14 cellular contexts compared by ENCODE assay signal in genomic region chr2:85287721-85288120, GRCh38. TPM values are rescaled to one million over a fixed set of nuclear protein-coding genes. Genes with fewer than 3 reads are reported as not detected.
A peak's percentile ranks its signal among the peaks of the same experiment; 100 is the strongest.
DNase-seq lines count a peak whose midpoint lies in the region; ATAC-seq, FAIRE-seq and TF ChIP-seq lines count a peak whose summit lies in the region.
"Had no signal": no experiment of that assay in that cellular context is flagged by ENCODE, and none has a peak within 500 bp of the region (broad histone marks: within the 10 kb centered on the region; RNA-seq: fewer than 3 reads in every experiment).

No MANE protein-coding gene starts in this region.

- H3K4me3 ChIP-seq in HCT116 (replicated peaks in 1 of 2; ENCODE audit: low read depth in 1 of 2, low read length in 2 of 2) (no peak overlapping the region), astrocyte (ENCODE audit: insufficient read depth, low read depth, low read length) (no peak overlapping the region), gastrocnemius medialis (no peak overlapping the region)

- H3K9me3 Mint-ChIP-seq in astrocyte (ENCODE audit: unreplicated experiment) = no peaks in the 10 kb centered on the region

- in situ Hi-C loops in gastrocnemius medialis (cut with MboI; ENCODE audit: low sequenced_read_pairs in 4 of 4) = loop anchor here in 3 of 4 donors (5.0 to 25.0 kb wide), 4 partner anchors 163 to 800 kb away; no protein-coding TSS in a partner anchor

- H3K4me2 ChIP-seq in HCT116 (ENCODE audit: low read length) (0 out of 2 replicates have a peak overlapping the region, but pooled peaks have one; percentile 47), astrocyte (ENCODE audit: low read length) (peak overlapping the region; percentile 67)
- H3K4me2 ChIP-seq: SK-N-SH had no signal

- no peaks in the 10 kb centered on the region for H3K9me3 ChIP-seq in HCT116 (ENCODE audit: control insufficient read depth in 1 of 2, insufficient read depth in 1 of 2, low read depth in 1 of 2, low read length in 2 of 2)
- H3K9me3 ChIP-seq in astrocyte (ENCODE audit: insufficient read depth, low read depth, low read length) = no peaks in the 10 kb centered on the region
- H3K9me3 ChIP-seq in gastrocnemius medialis = no peaks in the 10 kb centered on the region
- H3K9me3 ChIP-seq: SK-N-SH had no signal

- POLR2A ChIA-PET in HCT116 (lab: Charles Lee) = no interaction called here

- RAD21 ChIA-PET in HCT116 (lab: Charles Lee; ENCODE audit: low non-redundant PET in 1 of 2, low total read pairs in 2 of 2, uncharacterized antibody in 2 of 2, unreplicated experiment in 2 of 2) = no interaction called here

- H4K20me1 ChIP-seq in HCT116 (ENCODE audit: insufficient read depth) (no peaks in the 10 kb centered on the region), astrocyte (ENCODE audit: insufficient read depth, low read length) (peaks cover 2% of the 10 kb centered on the region)

- H3K27me3 Mint-ChIP-seq in astrocyte (ENCODE audit: low read depth, unreplicated experiment) = no peaks in the 10 kb centered on the region

- H3K4me1 ChIP-seq in HCT116 (ENCODE audit: control insufficient read depth in 1 of 2, insufficient read depth in 2 of 2, low read length in 2 of 2) = peaks cover 11 to 22% of the 10 kb centered on the region in 2 experiments; a peak in 3 of 4 replicates
- H3K4me1 ChIP-seq in astrocyte (ENCODE audit: insufficient read depth, low read length) = peaks cover 12% of the 10 kb centered on the region
- peaks cover 28% of the 10 kb centered on the region for H3K4me1 ChIP-seq in foreskin keratinocyte
- no peaks in the 10 kb centered on the region for H3K4me1 ChIP-seq in gastrocnemius medialis

- DNase-seq in HCT116 (ENCODE audit: low read depth, low spot score) (no peak), astrocyte (ENCODE audit: low read depth) (no peak), foreskin keratinocyte (peak in 1 of 2 donors; percentile 64), gastrocnemius medialis (no peak), dermis blood vessel endothelial cell (no peak)
- DNase-seq: C1 segment of cervical spinal cord; NCI-H1436 treated with DMSO at 0.1 percent for 48 hours; NCI-H2081 treated with DMSO at 0.1 percent for 48 hours; NK-92 treated with Interleukin-12 subunit alpha and Interleukin-12 subunit beta, amount 100 ng/mL, for 24 hours; Right ventricle myocardium superior; SK-N-SH had no signal

- intact Hi-C loops in HCT116 (cut with micrococcal nuclease) = no loop called here
- intact Hi-C loops in gastrocnemius medialis (cut with DNase I; ENCODE audit: low total_unique reads) = loop anchor here (5.0 kb wide), 1 partner anchor 220 kb away; no protein-coding TSS in a partner anchor

- TF ChIP-seq POLR2A in HCT116 (IDR thresholded peaks at IDR 0.05; ENCODE audit: borderline replicate concordance, extremely low read depth, insufficient read depth, insufficient read length) (no peak), gastrocnemius medialis (IDR thresholded peaks at IDR 0.05) (no peak)

- TF ChIP-seq RAD21 in HCT116 (IDR thresholded peaks at IDR 0.05; ENCODE audit: low read depth) = no peak

- FAIRE-seq in astrocyte (lab: Jason Lieb, UNC) = no peak
- FAIRE-seq: HTR-8/SVneo had no signal

- H3K9ac ChIP-seq in HCT116 (ENCODE audit: low read length) (no peak overlapping the region), astrocyte (ENCODE audit: low read length) (peak overlapping the region; percentile 46)
- H3K9ac ChIP-seq: SK-N-SH had no signal

- H3K79me2 ChIP-seq in HCT116 (ENCODE audit: insufficient read depth, low read length) (no peaks in the 10 kb centered on the region), astrocyte (ENCODE audit: insufficient read depth, low read length) (no peaks in the 10 kb centered on the region)

- H3K9me2 ChIP-seq in HCT116 (ENCODE audit: insufficient read depth) = no peaks in the 10 kb centered on the region
- H3K9me2 ChIP-seq: SK-N-SH had no signal

- no TSS peak for BruUV-seq in HCT116 (replicated peaks; lab: Mats Ljungman, UMichigan)

- ATAC-seq in HCT116 = no peak
- peak; percentile 1 for ATAC-seq in foreskin keratinocyte
- no peak for ATAC-seq in GM21423 (IDR thresholded peaks at IDR 0.05; ENCODE audit: unreplicated experiment)
- ATAC-seq in gastrocnemius medialis = no peak
- no peak for ATAC-seq in GM21825 (IDR thresholded peaks at IDR 0.05; ENCODE audit: unreplicated experiment)

- H3K27me3 ChIP-seq in HCT116 (ENCODE audit: insufficient read depth, low read length) = no peaks in the 10 kb centered on the region
- no peaks in the 10 kb centered on the region for H3K27me3 ChIP-seq in astrocyte (ENCODE audit: insufficient read depth, low read length)
- no peaks in the 10 kb centered on the region for H3K27me3 ChIP-seq in foreskin keratinocyte
- no peaks in the 10 kb centered on the region for H3K27me3 ChIP-seq in gastrocnemius medialis

- TF ChIP-seq CTCF in HCT116 (IDR thresholded peaks at IDR 0.05 in 2 of 3, conservative IDR thresholded peaks at IDR 0.05 in 1 of 3; ENCODE audit: borderline replicate concordance in 1 of 3, insufficient read depth in 1 of 3, low read depth in 2 of 3, low read length in 2 of 3) = no peak
- no peak for TF ChIP-seq CTCF in astrocyte (IDR thresholded peaks at IDR 0.05; ENCODE audit: insufficient read depth, low read depth, low read length)
- TF ChIP-seq CTCF in foreskin keratinocyte (conservative IDR thresholded peaks at IDR 0.05) = no peak
- TF ChIP-seq CTCF in gastrocnemius medialis (IDR thresholded peaks at IDR 0.05 in 4 of 5, conservative IDR thresholded peaks at IDR 0.05 in 1 of 5) = no peak

- H3K4me1 Mint-ChIP-seq in astrocyte (ENCODE audit: low read depth, unreplicated experiment) = peaks cover 21% of the 10 kb centered on the region

- H2AFZ ChIP-seq in HCT116 (ENCODE audit: low read depth, low read length, poor library complexity, severe bottlenecking) (no peak overlapping the region), astrocyte (ENCODE audit: low read depth, low read length) (no peak overlapping the region)

- H3K27ac ChIP-seq in HCT116 (ENCODE audit: low read depth, low read length) = peak overlapping the region; percentile 41; the same call in 1 of the 2 replicates
- H3K27ac ChIP-seq in astrocyte (ENCODE audit: low read depth, low read length) = no peak overlapping the region
- peak overlapping the region; percentile 85 for H3K27ac ChIP-seq in foreskin keratinocyte
- no peak overlapping the region for H3K27ac ChIP-seq in gastrocnemius medialis

- peak overlapping the region; percentile 94 for H3K27ac Mint-ChIP-seq in astrocyte (ENCODE audit: unreplicated experiment)

- CTCF ChIA-PET in HCT116 (lab: Charles Lee) = interaction anchor here (0.8 to 3.3 kb wide), 4 partner anchors 11 to 221 kb away, joined by 3 to 11 read pairs (median 5); no protein-coding TSS in a partner anchor

- no peaks in the 10 kb centered on the region for H3K36me3 ChIP-seq in HCT116 (ENCODE audit: control insufficient read depth in 1 of 2, insufficient read depth in 2 of 2, low read length in 2 of 2)
- H3K36me3 ChIP-seq in astrocyte (ENCODE audit: insufficient read depth, low read length) = no peaks in the 10 kb centered on the region
- peaks cover 0 to 3% of the 10 kb centered on the region in 2 donors for H3K36me3 ChIP-seq in gastrocnemius medialis

- H3K36me3 Mint-ChIP-seq in astrocyte (ENCODE audit: low read depth, unreplicated experiment) = peaks cover 12% of the 10 kb centered on the region

- no peak overlapping the region for H3K4me3 Mint-ChIP-seq in astrocyte (ENCODE audit: unreplicated experiment)

TF ChIP-seq in HCT116, 20 proteins besides CTCF, POLR2A, EP300 and RAD21:
- TF ChIP-seq SRF (IDR thresholded peaks at IDR 0.05; ENCODE audit: low read depth) (no peak), JUND (IDR thresholded peaks at IDR 0.05) (no peak), FOSL1 (IDR thresholded peaks at IDR 0.05; ENCODE audit: low read depth) (no peak), ZNF274 (IDR thresholded peaks at IDR 0.05; ENCODE audit: low read depth, low read length) (no peak), SIN3A (IDR thresholded peaks at IDR 0.05; ENCODE audit: low read depth) (no peak), EZH2 (IDR thresholded peaks at IDR 0.05) (no peak), POLR2AphosphoS5 (IDR thresholded peaks at IDR 0.05; ENCODE audit: low read depth, low read length) (no peak), CBX3 (IDR thresholded peaks at IDR 0.05; ENCODE audit: low read depth) (no peak), EZH2phosphoT487 (IDR thresholded peaks at IDR 0.05; ENCODE audit: borderline replicate concordance) (no peak), MAX (IDR thresholded peaks at IDR 0.05) (no peak), EGR1 (IDR thresholded peaks at IDR 0.05; ENCODE audit: low read depth) (no peak), SP1 (IDR thresholded peaks at IDR 0.05; ENCODE audit: low read depth) (no peak), CEBPB (IDR thresholded peaks at IDR 0.05; ENCODE audit: low read depth) (no peak)

RNA-seq across cellular contexts. Expression of gene TGOLN2, which starts 40.1 kb away (rescaled TPM):
- 43.2 TPM for total RNA-seq in HCT116 (2021; ENCODE audit: unreplicated experiment)
- 19.8 and 24.8 TPM in 2 replicates for polyA plus RNA-seq in HCT116 (2012)
- 86.7 and 90.8 TPM in 2 replicates for total RNA-seq in astrocyte
- 38.7 and 39.8 TPM in 2 replicates for total RNA-seq in foreskin keratinocyte
- polyA plus RNA-seq in foreskin keratinocyte = 10.3 and 11.8 TPM in 2 replicates
- total RNA-seq in gastrocnemius medialis = 10 to 100 TPM; 29.5 to 81.7 (median 61.9) TPM
- 101 and 151 TPM in 2 replicates for total RNA-seq in dermis blood vessel endothelial cell

Comparison
In these comparisons a context has a peak if more than half of its experiments do, and no peak if none do; other contexts are left out.
1. H3K27ac ChIP-seq: peak in HCT116 (single experiment) and foreskin keratinocyte (single experiment); none in astrocyte (single experiment) and gastrocnemius medialis (0 of 4).